Comparison of ENCODE assay signal across 21 cellular contexts in the genomic region with DNA sequence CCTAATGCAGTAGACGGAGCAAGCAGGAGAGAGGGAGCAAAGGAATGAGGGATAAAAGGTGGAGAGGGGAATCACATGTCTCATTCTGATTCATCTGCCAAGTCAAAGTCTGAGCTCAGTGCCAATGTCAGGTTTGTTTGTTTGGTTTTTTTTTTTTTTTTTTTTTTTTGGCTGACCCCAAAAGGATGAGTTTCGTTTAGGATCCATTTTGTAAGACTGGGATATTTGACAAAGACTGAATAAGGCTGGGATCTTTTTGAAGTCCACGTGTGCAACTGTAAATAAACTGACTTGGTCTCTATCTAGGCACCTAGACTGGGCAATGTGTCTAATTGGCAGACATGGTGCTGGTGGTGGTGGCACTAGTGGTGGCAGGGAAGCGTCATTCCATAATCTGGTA.
DNase-seq lines count a peak whose midpoint lies in the region; FAIRE-seq and TF ChIP-seq lines count a peak whose summit lies in the region.
"Had no signal": no experiment of that assay in that cellular context is flagged by ENCODE, and none has a peak within 500 bp of the region (broad histone marks: within the 10 kb centered on the region; RNA-seq: fewer than 3 reads in every experiment).

No MANE protein-coding gene starts in this region.

- H3K4me3 Mint-ChIP-seq in brain: peak overlapping the region in 1 of 5 experiments; percentile 21
- no peak overlapping the region for H3K4me3 Mint-ChIP-seq in nephron progenitor cell
- H3K4me3 Mint-ChIP-seq: CD4-positive, CD25-positive, alpha-beta regulatory T cell; CD8-positive, alpha-beta memory T cell had no signal

- DNase-seq in NCI-H82 treated with DMSO at 0.1 percent for 48 hours (lab: John Stamatoyannopoulos, UW; ENCODE audit: unreplicated experiment) (peak; percentile 9), NCI-H82 (lab: John Stamatoyannopoulos, UW) (no peak), COLO829 (ENCODE audit: low spot score) (peak; percentile 60), nephron progenitor cell (no peak), H7 (no peak), NCI-H2196 treated with DMSO at 0.1 percent for 48 hours (lab: John Stamatoyannopoulos, UW; ENCODE audit: unreplicated experiment) (no peak), RCC 7860 (ENCODE audit: low spot score) (no peak)
- DNase-seq: ACHN; BE2C; C1 segment of cervical spinal cord; Caco-2; CD4-positive, CD25-positive, alpha-beta regulatory T cell; CD8-positive, alpha-beta memory T cell; GM23248; HCEC 1CT; IMR-90 had no signal

- TF ChIP-seq CTCF in brain (conservative IDR thresholded peaks at IDR 0.05): no peak
- no peak for TF ChIP-seq CTCF in nephron progenitor cell (IDR thresholded peaks at IDR 0.05)

- FAIRE-seq in RCC 7860 (lab: Jason Lieb, UNC): no peak
- FAIRE-seq: D721Med, G401.6, GM12891, GM19239 had no signal

- no peaks in the 10 kb centered on the region for H3K36me3 ChIP-seq in H7 (replicated peaks; ENCODE audit: control insufficient read depth, insufficient read depth, low read length)
- H3K36me3 ChIP-seq: BE2C had no signal

- no peak overlapping the region for H3K4me3 ChIP-seq in H7 (ENCODE audit: insufficient read depth, low read depth, low read length)
- H3K4me3 ChIP-seq: GM23248 had no signal

- H3K27ac Mint-ChIP-seq in brain (peak overlapping the region in 3 of 5 experiments; percentile 11 to 44 (median 37)), nephron progenitor cell (peak overlapping the region; percentile 36)
- H3K27ac Mint-ChIP-seq: CD4-positive, CD25-positive, alpha-beta regulatory T cell; CD8-positive, alpha-beta memory T cell had no signal

- H3K27me3 Mint-ChIP-seq in brain: no peaks in the 10 kb centered on the region
- peaks cover 3% of the 10 kb centered on the region for H3K27me3 Mint-ChIP-seq in nephron progenitor cell (ENCODE audit: low read depth, poor library complexity)

- H3K4me1 Mint-ChIP-seq in brain: peaks cover 44% of the 10 kb centered on the region
- peaks cover 5% of the 10 kb centered on the region for H3K4me1 Mint-ChIP-seq in nephron progenitor cell

- H3K27me3 ChIP-seq in H7 (ENCODE audit: control insufficient read depth, insufficient read depth, low read length): no peaks in the 10 kb centered on the region
- H3K27me3 ChIP-seq: BE2C had no signal

- H3K36me3 Mint-ChIP-seq in brain: no peaks in the 10 kb centered on the region
- H3K36me3 Mint-ChIP-seq in nephron progenitor cell (ENCODE audit: low read depth): no peaks in the 10 kb centered on the region
- H3K36me3 Mint-ChIP-seq: CD4-positive, CD25-positive, alpha-beta regulatory T cell; CD8-positive, alpha-beta memory T cell had no signal

- H3K9me3 Mint-ChIP-seq in brain: peaks cover 0 to 2% (median 0%) of the 10 kb centered on the region in 5 experiments
- no peaks in the 10 kb centered on the region for H3K9me3 Mint-ChIP-seq in nephron progenitor cell
- H3K9me3 Mint-ChIP-seq: CD4-positive, CD25-positive, alpha-beta regulatory T cell; CD8-positive, alpha-beta memory T cell had no signal

Comparison
In these comparisons a context has a peak if more than half of its experiments do, and no peak if none do; other contexts are left out.
1. DNase-seq: peak in NCI-H82 treated with DMSO at 0.1 percent for 48 hours (single experiment) and COLO829 (single experiment); none in NCI-H82 (single experiment), nephron progenitor cell (single experiment), H7 (single experiment), NCI-H2196 treated with DMSO at 0.1 percent for 48 hours (single experiment) and RCC 7860 (single experiment).